Comparison of ENCODE assay signal across 11 cellular contexts in genomic region chr3:122245513-122246174, GRCh38.
A peak's percentile ranks its signal among the peaks of the same experiment; 100 is the strongest.
DNase-seq lines count a peak whose midpoint lies in the region; ATAC-seq and TF ChIP-seq lines count a peak whose summit lies in the region.
"Had no signal": no experiment of that assay in that cellular context is flagged by ENCODE, and none has a peak within 500 bp of the region (broad histone marks: within the 10 kb centered on the region; RNA-seq: fewer than 3 reads in every experiment).

No MANE protein-coding gene starts in this region.

- 83 to 93% methylated on average over 3 to 7 of the region's 7 CpGs for WGBS in endodermal cell (ENCODE audit: insufficient coverage in 1 of 2, insufficient read length in 1 of 2), 2 experiments

- H3K27ac Mint-ChIP-seq in activated CD8-positive, alpha-beta memory T cell treated with anti-CD3 and anti-CD28 coated beads, Interleukin-2, amount 10 ng/mL, durations not matched to agents 7 days and 5 days = peak overlapping the region; percentile 89
- no peak overlapping the region for H3K27ac Mint-ChIP-seq in endodermal cell
- peak overlapping the region in 1 of 2 donors; percentile 88 for H3K27ac Mint-ChIP-seq in stimulated activated naive CD8-positive, alpha-beta T cell treated with anti-CD3 and anti-CD28 coated beads, Interleukin-15, amount 100 ng/mL, for 72 hours

- peak; percentile 33 for TF ChIP-seq CTCF in endodermal cell (conservative IDR thresholded peaks at IDR 0.05)

- H3K9ac ChIP-seq in endodermal cell (ENCODE audit: extremely low read depth, low read length, poor library complexity, severe bottlenecking) = no peak overlapping the region

- DNase-seq in activated CD8-positive, alpha-beta memory T cell treated with anti-CD3 and anti-CD28 coated beads, Interleukin-2, amount 10 ng/mL, durations not matched to agents 7 days and 5 days = no peak
- no peak for DNase-seq in activated CD8-positive, alpha-beta memory T cell treated with anti-CD3 and anti-CD28 coated beads for 24 hours
- peak; percentile 31 for DNase-seq in OCI-M1 (lab: John Stamatoyannopoulos, UW)
- no peak for DNase-seq in endodermal cell
- DNase-seq in stimulated activated naive CD8-positive, alpha-beta T cell treated with anti-CD3 and anti-CD28 coated beads, Interleukin-15, amount 100 ng/mL, for 72 hours = no peak
- DNase-seq in NCI-H146 treated with DMSO at 0.1 percent for 48 hours (lab: John Stamatoyannopoulos, UW; ENCODE audit: unreplicated experiment) = no peak
- no peak for DNase-seq in HuH-7.5 (ENCODE audit: low spot score)
- DNase-seq in RPMI8226 = no peak
- DNase-seq: effector CD8-positive, alpha-beta T cell; Right ventricle myocardium superior; uterus had no signal

- peak overlapping the region; percentile 75 for H3K4me3 Mint-ChIP-seq in activated CD8-positive, alpha-beta memory T cell treated with anti-CD3 and anti-CD28 coated beads, Interleukin-2, amount 10 ng/mL, durations not matched to agents 7 days and 5 days
- no peak overlapping the region for H3K4me3 Mint-ChIP-seq in endodermal cell
- H3K4me3 Mint-ChIP-seq in stimulated activated naive CD8-positive, alpha-beta T cell treated with anti-CD3 and anti-CD28 coated beads, Interleukin-15, amount 100 ng/mL, for 72 hours = peak overlapping the region; percentile 48 to 77

- H3K27ac ChIP-seq in endodermal cell (ENCODE audit: low read depth, low read length) = no peak overlapping the region
- H3K27ac ChIP-seq: uterus had no signal

- H3K27me3 Mint-ChIP-seq in activated CD8-positive, alpha-beta memory T cell treated with anti-CD3 and anti-CD28 coated beads, Interleukin-2, amount 10 ng/mL, durations not matched to agents 7 days and 5 days = peaks cover 33% of the 10 kb centered on the region
- H3K27me3 Mint-ChIP-seq in endodermal cell (ENCODE audit: insufficient read depth) = peaks cover 31% of the 10 kb centered on the region
- H3K27me3 Mint-ChIP-seq in stimulated activated naive CD8-positive, alpha-beta T cell treated with anti-CD3 and anti-CD28 coated beads, Interleukin-15, amount 100 ng/mL, for 72 hours = peaks cover 35% of the 10 kb centered on the region

- H3K4me1 Mint-ChIP-seq in activated CD8-positive, alpha-beta memory T cell treated with anti-CD3 and anti-CD28 coated beads, Interleukin-2, amount 10 ng/mL, durations not matched to agents 7 days and 5 days = peaks cover 18% of the 10 kb centered on the region
- no peaks in the 10 kb centered on the region for H3K4me1 Mint-ChIP-seq in endodermal cell
- H3K4me1 Mint-ChIP-seq in stimulated activated naive CD8-positive, alpha-beta T cell treated with anti-CD3 and anti-CD28 coated beads, Interleukin-15, amount 100 ng/mL, for 72 hours = peaks cover 15% of the 10 kb centered on the region

- H3K4me1 ChIP-seq in endodermal cell (ENCODE audit: control insufficient read depth, insufficient read depth, low read length) = no peaks in the 10 kb centered on the region
- H3K4me1 ChIP-seq: uterus had no signal

- no peaks in the 10 kb centered on the region for H3K9me3 Mint-ChIP-seq in activated CD8-positive, alpha-beta memory T cell treated with anti-CD3 and anti-CD28 coated beads, Interleukin-2, amount 10 ng/mL, durations not matched to agents 7 days and 5 days (ENCODE audit: low read depth)
- H3K9me3 Mint-ChIP-seq in endodermal cell = no peaks in the 10 kb centered on the region
- H3K9me3 Mint-ChIP-seq in stimulated activated naive CD8-positive, alpha-beta T cell treated with anti-CD3 and anti-CD28 coated beads, Interleukin-15, amount 100 ng/mL, for 72 hours = no peaks in the 10 kb centered on the region

- no peak overlapping the region for H3K4me3 ChIP-seq in endodermal cell (ENCODE audit: low read length)
- H3K4me3 ChIP-seq: uterus had no signal

- H3K9me3 ChIP-seq in endodermal cell (ENCODE audit: control insufficient read depth, low read length) = no peaks in the 10 kb centered on the region
- H3K9me3 ChIP-seq: uterus had no signal

- peak; percentile 36 for ATAC-seq in activated CD8-positive, alpha-beta memory T cell treated with anti-CD3 and anti-CD28 coated beads, Interleukin-2, amount 10 ng/mL, durations not matched to agents 7 days and 5 days
- peak; percentile 57 for ATAC-seq in stimulated activated naive CD8-positive, alpha-beta T cell treated with anti-CD3 and anti-CD28 coated beads, Interleukin-15, amount 100 ng/mL, for 72 hours

- CTCF ChIA-PET in activated CD8-positive, alpha-beta memory T cell treated with anti-CD3 and anti-CD28 coated beads, Interleukin-2, amount 10 ng/mL, durations not matched to agents 7 days and 5 days (lab: Charles Lee) = interaction anchor here (0.7 to 4.0 kb wide), 7 partner anchors 10 to 144 kb away, joined by 3 to 14 read pairs (median 4); no protein-coding TSS in a partner anchor

- H3K27me3 ChIP-seq in endodermal cell (ENCODE audit: control insufficient read depth, insufficient read depth, low read length, poor library complexity, severe bottlenecking) = peaks cover 23% of the 10 kb centered on the region
- H3K27me3 ChIP-seq: uterus had no signal

- no peaks in the 10 kb centered on the region for H3K36me3 ChIP-seq in endodermal cell (ENCODE audit: control insufficient read depth, insufficient read depth, low read length)
- H3K36me3 ChIP-seq: uterus had no signal

- H3K36me3 Mint-ChIP-seq in activated CD8-positive, alpha-beta memory T cell treated with anti-CD3 and anti-CD28 coated beads, Interleukin-2, amount 10 ng/mL, durations not matched to agents 7 days and 5 days = no peaks in the 10 kb centered on the region
- no peaks in the 10 kb centered on the region for H3K36me3 Mint-ChIP-seq in endodermal cell (ENCODE audit: low read depth)
